Comparison of ENCODE assay signal across 1 cellular context in the genomic region with DNA sequence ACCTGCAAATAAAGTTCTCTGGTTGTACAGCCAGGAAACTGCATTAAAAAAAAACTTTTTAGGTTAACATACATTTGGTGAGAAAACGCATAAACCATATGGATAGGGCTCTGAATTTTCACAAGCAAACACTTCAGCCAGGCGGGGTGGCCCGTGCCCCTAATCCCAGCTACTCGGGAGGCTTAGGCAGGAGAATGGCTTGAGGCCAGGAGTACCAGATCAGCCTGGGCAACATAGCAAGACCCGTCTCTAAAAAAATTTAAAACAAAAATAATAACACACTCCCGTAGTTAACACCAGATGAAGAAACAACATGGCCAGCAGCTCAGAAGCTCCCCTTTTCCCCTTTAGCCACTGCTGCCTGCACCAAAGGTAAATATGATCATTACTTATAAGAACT.
TF ChIP-seq lines count a peak whose summit lies in the region.

No MANE protein-coding gene starts in this region.

TF ChIP-seq in HepG2, 621 proteins besides CTCF, POLR2A, EP300 and RAD21:
- TF ChIP-seq, protein P1, sequence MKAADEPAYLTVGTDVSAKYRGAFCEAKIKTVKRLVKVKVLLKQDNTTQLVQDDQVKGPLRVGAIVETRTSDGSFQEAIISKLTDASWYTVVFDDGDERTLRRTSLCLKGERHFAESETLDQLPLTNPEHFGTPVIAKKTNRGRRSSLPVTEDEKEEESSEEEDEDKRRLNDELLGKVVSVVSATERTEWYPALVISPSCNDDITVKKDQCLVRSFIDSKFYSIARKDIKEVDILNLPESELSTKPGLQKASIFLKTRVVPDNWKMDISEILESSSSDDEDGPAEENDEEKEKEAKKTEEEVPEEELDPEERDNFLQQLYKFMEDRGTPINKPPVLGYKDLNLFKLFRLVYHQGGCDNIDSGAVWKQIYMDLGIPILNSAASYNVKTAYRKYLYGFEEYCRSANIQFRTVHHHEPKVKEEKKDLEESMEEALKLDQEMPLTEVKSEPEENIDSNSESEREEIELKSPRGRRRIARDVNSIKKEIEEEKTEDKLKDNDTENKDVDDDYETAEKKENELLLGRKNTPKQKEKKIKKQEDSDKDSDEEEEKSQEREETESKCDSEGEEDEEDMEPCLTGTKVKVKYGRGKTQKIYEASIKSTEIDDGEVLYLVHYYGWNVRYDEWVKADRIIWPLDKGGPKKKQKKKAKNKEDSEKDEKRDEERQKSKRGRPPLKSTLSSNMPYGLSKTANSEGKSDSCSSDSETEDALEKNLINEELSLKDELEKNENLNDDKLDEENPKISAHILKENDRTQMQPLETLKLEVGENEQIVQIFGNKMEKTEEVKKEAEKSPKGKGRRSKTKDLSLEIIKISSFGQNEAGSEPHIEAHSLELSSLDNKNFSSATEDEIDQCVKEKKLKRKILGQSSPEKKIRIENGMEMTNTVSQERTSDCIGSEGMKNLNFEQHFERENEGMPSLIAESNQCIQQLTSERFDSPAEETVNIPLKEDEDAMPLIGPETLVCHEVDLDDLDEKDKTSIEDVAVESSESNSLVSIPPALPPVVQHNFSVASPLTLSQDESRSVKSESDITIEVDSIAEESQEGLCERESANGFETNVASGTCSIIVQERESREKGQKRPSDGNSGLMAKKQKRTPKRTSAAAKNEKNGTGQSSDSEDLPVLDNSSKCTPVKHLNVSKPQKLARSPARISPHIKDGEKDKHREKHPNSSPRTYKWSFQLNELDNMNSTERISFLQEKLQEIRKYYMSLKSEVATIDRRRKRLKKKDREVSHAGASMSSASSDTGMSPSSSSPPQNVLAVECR (CRISPR knock-in tag; IDR thresholded peaks at IDR 0.05; ENCODE audit: borderline replicate concordance) = no peak
- TF ChIP-seq FOXO1 (CRISPR knock-in tag; IDR thresholded peaks at IDR 0.05) (no peak), ZNF121 (CRISPR knock-in tag; IDR thresholded peaks at IDR 0.05) (peak; percentile 95)
